19 cellular contexts compared by ENCODE assay signal in genomic region chr5:88548136-88548535, GRCh38.
A peak's percentile ranks its signal among the peaks of the same experiment; 100 is the strongest.
DNase-seq lines count a peak whose midpoint lies in the region; ATAC-seq and TF ChIP-seq lines count a peak whose summit lies in the region.
"Had no signal": no experiment of that assay in that cellular context is flagged by ENCODE, and none has a peak within 500 bp of the region (broad histone marks: within the 10 kb centered on the region; RNA-seq: fewer than 3 reads in every experiment).

No MANE protein-coding gene starts in this region.

- no TSS peak for BruUV-seq in HCT116 (replicated peaks; lab: Mats Ljungman, UMichigan)
- no TSS peak for BruUV-seq in PC-9 (replicated peaks; lab: Mats Ljungman, UMichigan)

- H3K4me3 Mint-ChIP-seq in activated CD8-positive, alpha-beta memory T cell treated with anti-CD3 and anti-CD28 coated beads, Interleukin-2, amount 10 ng/mL, durations not matched to agents 7 days and 5 days, result no peak overlapping the region
- H3K4me3 Mint-ChIP-seq: CD4-positive, alpha-beta memory T cell had no signal

- CTCF ChIA-PET in HCT116 (lab: Charles Lee), result no interaction called here
- CTCF ChIA-PET in PC-9 (lab: Charles Lee), result no interaction called here
- CTCF ChIA-PET in activated CD8-positive, alpha-beta memory T cell treated with anti-CD3 and anti-CD28 coated beads, Interleukin-2, amount 10 ng/mL, durations not matched to agents 7 days and 5 days (lab: Charles Lee), result no interaction called here

- no peak overlapping the region for H3K27ac Mint-ChIP-seq in activated CD8-positive, alpha-beta memory T cell treated with anti-CD3 and anti-CD28 coated beads, Interleukin-2, amount 10 ng/mL, durations not matched to agents 7 days and 5 days
- H3K27ac Mint-ChIP-seq: CD4-positive, alpha-beta memory T cell had no signal

- H3K9me3 ChIP-seq in HCT116 (ENCODE audit: control insufficient read depth in 1 of 2, insufficient read depth in 1 of 2, low read depth in 1 of 2, low read length in 2 of 2), result no peaks in the 10 kb centered on the region
- H3K9me3 ChIP-seq in PC-9 (ENCODE audit: insufficient read depth, low read depth), result no peaks in the 10 kb centered on the region
- H3K9me3 ChIP-seq in heart right ventricle, result no peaks in the 10 kb centered on the region
- H3K9me3 ChIP-seq: A549, Caco-2 had no signal

- H3K79me2 ChIP-seq in HCT116 (ENCODE audit: insufficient read depth, low read length), result no peaks in the 10 kb centered on the region
- no peaks in the 10 kb centered on the region for H3K79me2 ChIP-seq in PC-9 (ENCODE audit: low read depth)

- ATAC-seq in HCT116, result no peak
- no peak for ATAC-seq in activated CD8-positive, alpha-beta memory T cell treated with anti-CD3 and anti-CD28 coated beads, Interleukin-2, amount 10 ng/mL, durations not matched to agents 7 days and 5 days
- no peak for ATAC-seq in heart right ventricle
- ATAC-seq: A549, GM12878 had no signal

- H3K4me1 Mint-ChIP-seq in activated CD8-positive, alpha-beta memory T cell treated with anti-CD3 and anti-CD28 coated beads, Interleukin-2, amount 10 ng/mL, durations not matched to agents 7 days and 5 days, result no peaks in the 10 kb centered on the region
- H3K4me1 Mint-ChIP-seq: CD4-positive, alpha-beta memory T cell had no signal

- POLR2A ChIA-PET in HCT116 (lab: Charles Lee) (no interaction called here), PC-9 (lab: Charles Lee; ENCODE audit: unreplicated experiment) (no interaction called here)

- DNase-seq in HCT116 (ENCODE audit: low read depth, low spot score) (no peak), PC-9 (no peak), cerebellar cortex (ENCODE audit: low spot score) (peak; percentile 68), head of caudate nucleus (no peak), heart right ventricle (no peak)
- DNase-seq in activated CD8-positive, alpha-beta memory T cell treated with anti-CD3 and anti-CD28 coated beads, Interleukin-2, amount 10 ng/mL, durations not matched to agents 7 days and 5 days, result no peak
- DNase-seq: 8988T; ACHN; AML-193; Caco-2; CD4-positive, alpha-beta memory T cell; DMS153; DND-41; GDM1; GM23248; H7; HCEC 1CT had no signal

- H3K4me3 ChIP-seq in HCT116 (replicated peaks in 1 of 2; ENCODE audit: low read depth in 1 of 2, low read length in 2 of 2) (no peak overlapping the region), PC-9 (no peak overlapping the region), heart right ventricle (no peak overlapping the region)
- H3K4me3 ChIP-seq: A549, GM12878, GM23248 had no signal

- no peaks in the 10 kb centered on the region for H3K4me1 ChIP-seq in HCT116 (ENCODE audit: control insufficient read depth in 1 of 2, insufficient read depth in 2 of 2, low read length in 2 of 2)
- H3K4me1 ChIP-seq in PC-9 (replicated peaks; ENCODE audit: insufficient read depth), result no peaks in the 10 kb centered on the region
- H3K4me1 ChIP-seq in heart right ventricle, result no peaks in the 10 kb centered on the region
- H3K4me1 ChIP-seq: A549, Caco-2 had no signal

- intact Hi-C loops in HCT116 (cut with micrococcal nuclease) (no loop called here), PC-9 (cut with micrococcal nuclease; ENCODE audit: unreplicated experiment) (no loop called here), head of caudate nucleus (cut with DNase I) (loop anchor here (10.0 kb wide), 1 partner anchor 153 kb away; no protein-coding TSS in a partner anchor), heart right ventricle (cut with DNase I) (no loop called here)

- no peak overlapping the region for H3K9ac ChIP-seq in HCT116 (ENCODE audit: low read length)
- H3K9ac ChIP-seq: GM23248 had no signal

- no peaks in the 10 kb centered on the region for H3K9me3 Mint-ChIP-seq in activated CD8-positive, alpha-beta memory T cell treated with anti-CD3 and anti-CD28 coated beads, Interleukin-2, amount 10 ng/mL, durations not matched to agents 7 days and 5 days (ENCODE audit: low read depth)

- TF ChIP-seq RAD21 in HCT116 (IDR thresholded peaks at IDR 0.05; ENCODE audit: low read depth), result no peak

- no peaks in the 10 kb centered on the region; the same call in 1 of the 2 replicates for H3K9me2 ChIP-seq in HCT116 (ENCODE audit: insufficient read depth)
- no peaks in the 10 kb centered on the region for H3K9me2 ChIP-seq in PC-9 (ENCODE audit: insufficient read depth)

- TF ChIP-seq CTCF in HCT116 (IDR thresholded peaks at IDR 0.05 in 2 of 3, conservative IDR thresholded peaks at IDR 0.05 in 1 of 3; ENCODE audit: borderline replicate concordance in 1 of 3, insufficient read depth in 1 of 3, low read depth in 2 of 3, low read length in 2 of 3) (no peak), PC-9 (conservative IDR thresholded peaks at IDR 0.05) (no peak), heart right ventricle (IDR thresholded peaks at IDR 0.05) (no peak)

- H3K27ac ChIP-seq in HCT116 (ENCODE audit: low read depth, low read length) (no peak overlapping the region), PC-9 (no peak overlapping the region), heart right ventricle (no peak overlapping the region)
- H3K27ac ChIP-seq: A549, GM23248 had no signal

- no peak for TF ChIP-seq POLR2A in HCT116 (IDR thresholded peaks at IDR 0.05; ENCODE audit: borderline replicate concordance, extremely low read depth, insufficient read depth, insufficient read length)

- RAD21 ChIA-PET in HCT116 (lab: Charles Lee; ENCODE audit: low non-redundant PET in 1 of 2, low total read pairs in 2 of 2, uncharacterized antibody in 2 of 2, unreplicated experiment in 2 of 2), result no interaction called here

- no peaks in the 10 kb centered on the region for H3F3A ChIP-seq in PC-9 (ENCODE audit: insufficient read depth, low read depth)

- H3K4me2 ChIP-seq in HCT116 (ENCODE audit: low read length), result no peak overlapping the region
- no peak overlapping the region for H3K4me2 ChIP-seq in PC-9
- H3K4me2 ChIP-seq: A549 had no signal

- 69 to 73% methylated on average over 3 of the region's 3 CpGs for WGBS in heart right ventricle, 2 donors

- H3K36me3 Mint-ChIP-seq in activated CD8-positive, alpha-beta memory T cell treated with anti-CD3 and anti-CD28 coated beads, Interleukin-2, amount 10 ng/mL, durations not matched to agents 7 days and 5 days, result no peaks in the 10 kb centered on the region
- H3K36me3 Mint-ChIP-seq: CD4-positive, alpha-beta memory T cell had no signal

- H2AFZ ChIP-seq in HCT116 (ENCODE audit: low read depth, low read length, poor library complexity, severe bottlenecking), result peak overlapping the region; percentile 56
- peak overlapping the region; percentile 62; the same call in 1 of the 2 replicates for H2AFZ ChIP-seq in PC-9
- H2AFZ ChIP-seq: GM23248 had no signal

- H3K27me3 ChIP-seq in HCT116 (ENCODE audit: insufficient read depth, low read length) (no peaks in the 10 kb centered on the region), PC-9 (ENCODE audit: insufficient read depth, low read depth) (no peaks in the 10 kb centered on the region), heart right ventricle (peaks cover 0 to 8% (median 0%) of the 10 kb centered on the region in 7 donors)

- H3K27me3 Mint-ChIP-seq in activated CD8-positive, alpha-beta memory T cell treated with anti-CD3 and anti-CD28 coated beads, Interleukin-2, amount 10 ng/mL, durations not matched to agents 7 days and 5 days, result peaks cover 8% of the 10 kb centered on the region

- H4K20me1 ChIP-seq in HCT116 (ENCODE audit: insufficient read depth) (no peaks in the 10 kb centered on the region), PC-9 (ENCODE audit: insufficient read depth) (no peaks in the 10 kb centered on the region)

- H3K36me3 ChIP-seq in HCT116 (ENCODE audit: control insufficient read depth in 1 of 2, insufficient read depth in 2 of 2, low read length in 2 of 2) (no peaks in the 10 kb centered on the region), PC-9 (ENCODE audit: low read depth) (no peaks in the 10 kb centered on the region), heart right ventricle (no peaks in the 10 kb centered on the region)

TF ChIP-seq in HCT116, 20 proteins besides CTCF, POLR2A, EP300 and RAD21 (continues in another document):
- TF ChIP-seq EGR1 (IDR thresholded peaks at IDR 0.05; ENCODE audit: low read depth), result no peak
- no peak for TF ChIP-seq ATF3 (IDR thresholded peaks at IDR 0.05)
- no peak for TF ChIP-seq FOSL1 (IDR thresholded peaks at IDR 0.05; ENCODE audit: low read depth)
- TF ChIP-seq, protein P1, sequence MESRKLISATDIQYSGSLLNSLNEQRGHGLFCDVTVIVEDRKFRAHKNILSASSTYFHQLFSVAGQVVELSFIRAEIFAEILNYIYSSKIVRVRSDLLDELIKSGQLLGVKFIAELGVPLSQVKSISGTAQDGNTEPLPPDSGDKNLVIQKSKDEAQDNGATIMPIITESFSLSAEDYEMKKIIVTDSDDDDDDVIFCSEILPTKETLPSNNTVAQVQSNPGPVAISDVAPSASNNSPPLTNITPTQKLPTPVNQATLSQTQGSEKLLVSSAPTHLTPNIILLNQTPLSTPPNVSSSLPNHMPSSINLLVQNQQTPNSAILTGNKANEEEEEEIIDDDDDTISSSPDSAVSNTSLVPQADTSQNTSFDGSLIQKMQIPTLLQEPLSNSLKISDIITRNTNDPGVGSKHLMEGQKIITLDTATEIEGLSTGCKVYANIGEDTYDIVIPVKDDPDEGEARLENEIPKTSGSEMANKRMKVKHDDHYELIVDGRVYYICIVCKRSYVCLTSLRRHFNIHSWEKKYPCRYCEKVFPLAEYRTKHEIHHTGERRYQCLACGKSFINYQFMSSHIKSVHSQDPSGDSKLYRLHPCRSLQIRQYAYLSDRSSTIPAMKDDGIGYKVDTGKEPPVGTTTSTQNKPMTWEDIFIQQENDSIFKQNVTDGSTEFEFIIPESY (IDR thresholded peaks at IDR 0.05; ENCODE audit: extremely low read depth, insufficient replicate concordance, low read length), result no peak
- TF ChIP-seq JUND (IDR thresholded peaks at IDR 0.05), result no peak
